Comparison of ENCODE assay signal across 9 cellular contexts in genomic region chr19:13598098-13598497, GRCh38.
DNase-seq lines count a peak whose midpoint lies in the region; ATAC-seq, FAIRE-seq and TF ChIP-seq lines count a peak whose summit lies in the region.
"Had no signal": no experiment of that assay in that cellular context is flagged by ENCODE, and none has a peak within 500 bp of the region (broad histone marks: within the 10 kb centered on the region; RNA-seq: fewer than 3 reads in every experiment).

No MANE protein-coding gene starts in this region.

- H3K56ac ChIP-seq in IMR-90 (ENCODE audit: extremely low read depth, insufficient read depth, low read length) (no peak overlapping the region), mesendoderm (ENCODE audit: low read length) (peak overlapping the region; percentile 15)

- H2BK15ac ChIP-seq in IMR-90 (ENCODE audit: low read depth, low read length) (no peak overlapping the region), mesendoderm (replicated peaks; ENCODE audit: low read depth) (no peak overlapping the region)

- H2BK120ac ChIP-seq in IMR-90 (ENCODE audit: low read depth, low read length): 0 out of 2 replicates have a peak overlapping the region, but pooled peaks have one; percentile 37
- no peak overlapping the region for H2BK120ac ChIP-seq in mesendoderm (ENCODE audit: low read depth, low read length)

- H3K4me1 ChIP-seq in IMR-90 (ENCODE audit: control insufficient read depth, insufficient read depth, low read length): no peaks in the 10 kb centered on the region
- H3K4me1 ChIP-seq in mesendoderm (ENCODE audit: control insufficient read depth, low read depth, low read length): no peaks in the 10 kb centered on the region

- CTCF ChIA-PET in IMR-90 (lab: Yijun Ruan, JAX): interaction anchor here (0.6 to 1.0 kb wide), 4 partner anchors 119 to 124 kb away, joined by 3 to 10 read pairs (median 5); no protein-coding TSS in a partner anchor

- H2AFZ ChIP-seq in IMR-90 (replicated peaks; ENCODE audit: low read length, poor library complexity): no peak overlapping the region

- no peaks in the 10 kb centered on the region for H3K9me1 ChIP-seq in IMR-90 (ENCODE audit: insufficient read depth, low read length)

- H2BK20ac ChIP-seq in IMR-90 (ENCODE audit: low read depth, low read length): no peak overlapping the region

- H3K27ac ChIP-seq in IMR-90 (ENCODE audit: insufficient read depth, low read length) (no peak overlapping the region), SK-N-MC (peak overlapping the region; percentile 14; the same call in 1 of the 2 replicates), mesendoderm (ENCODE audit: low read depth, low read length) (no peak overlapping the region)

- H4K5ac ChIP-seq in IMR-90 (ENCODE audit: low read depth, low read length): no peak overlapping the region
- H4K5ac ChIP-seq in mesendoderm (ENCODE audit: low read length): no peak overlapping the region

- DNase-seq in GM19239 (ENCODE audit: insufficient read length, low spot score) (no peak), IMR-90 (no peak), SK-N-MC (ENCODE audit: low read depth, low spot score) (no peak), mesendoderm (no peak), dermis blood vessel endothelial cell (no peak), NCI-H2081 (lab: John Stamatoyannopoulos, UW) (no peak)
- DNase-seq: GOT3 had no signal

- H3K27me3 ChIP-seq in IMR-90 (ENCODE audit: control insufficient read depth, insufficient read depth, low read length) (no peaks in the 10 kb centered on the region; the same call in 1 of the 2 replicates), mesendoderm (ENCODE audit: insufficient read depth, low read length, poor library complexity) (no peaks in the 10 kb centered on the region)

- dilution Hi-C loops in IMR-90 (cut with HindIII; ENCODE audit: low sequenced_read_pairs, unreplicated experiment): no loop called here

- no peak overlapping the region for H3K4me3 ChIP-seq in IMR-90 (ENCODE audit: insufficient read depth, low read depth, low read length)
- peak overlapping the region; percentile 21; the same call in 1 of the 2 replicates for H3K4me3 ChIP-seq in SK-N-MC
- no peak overlapping the region for H3K4me3 ChIP-seq in mesendoderm (ENCODE audit: low read length)
- H3K4me3 ChIP-seq: GM12878 had no signal

- no peak overlapping the region for H3K23ac ChIP-seq in IMR-90 (ENCODE audit: low read depth, low read length)
- no peak overlapping the region for H3K23ac ChIP-seq in mesendoderm (ENCODE audit: low read length)

- H3K36me3 ChIP-seq in IMR-90 (ENCODE audit: control insufficient read depth, insufficient read depth, low read length) (no peaks in the 10 kb centered on the region), SK-N-MC (ENCODE audit: insufficient read depth, low read length) (no peaks in the 10 kb centered on the region), mesendoderm (ENCODE audit: control insufficient read depth, insufficient read depth, low read length) (no peaks in the 10 kb centered on the region)

- no peak overlapping the region for H3K4ac ChIP-seq in IMR-90 (ENCODE audit: low read depth, low read length)
- no peak overlapping the region for H3K4ac ChIP-seq in mesendoderm (ENCODE audit: low read depth, low read length)

- no peaks in the 10 kb centered on the region for H4K20me1 ChIP-seq in IMR-90 (ENCODE audit: insufficient read depth, low read length)

- H2BK5ac ChIP-seq in IMR-90 (ENCODE audit: low read depth, low read length, poor library complexity, severe bottlenecking) (no peak overlapping the region), mesendoderm (ENCODE audit: low read length) (no peak overlapping the region)

- no peak for TF ChIP-seq POLR2A in IMR-90 (IDR thresholded peaks at IDR 0.05; ENCODE audit: low read depth, low read length)

- POLR2A ChIA-PET in IMR-90 (lab: Charles Lee; ENCODE audit: unreplicated experiment): no interaction called here

- H3K9me3 ChIP-seq in IMR-90 (ENCODE audit: control insufficient read depth, insufficient read depth, low read length): no peaks in the 10 kb centered on the region
- no peaks in the 10 kb centered on the region for H3K9me3 ChIP-seq in SK-N-MC (ENCODE audit: low read depth, low read length)

- H4K8ac ChIP-seq in IMR-90 (ENCODE audit: low read depth in 2 of 2, low read length in 2 of 2) (no peak overlapping the region; a peak in 1 of 4 replicates), mesendoderm (ENCODE audit: low read depth, low read length) (no peak overlapping the region)

- peak; percentile 35 for FAIRE-seq in GM19239 (lab: Jason Lieb, UNC)

- H2AK9ac ChIP-seq in IMR-90 (replicated peaks; ENCODE audit: low read depth, low read length, poor library complexity): no peak overlapping the region

- H3K18ac ChIP-seq in IMR-90 (ENCODE audit: low read depth, low read length) (no peak overlapping the region), mesendoderm (ENCODE audit: low read length) (no peak overlapping the region)

- no peak for ATAC-seq in IMR-90 (ENCODE audit: low read depth)
- no peak for ATAC-seq in GM19023 (IDR thresholded peaks at IDR 0.05; ENCODE audit: unreplicated experiment)

- BruUV-seq in IMR-90 (replicated peaks; lab: Mats Ljungman, UMichigan): no TSS peak

- no peak for TF ChIP-seq RAD21 in IMR-90 (IDR thresholded peaks at IDR 0.05; ENCODE audit: low read length)

- H4K91ac ChIP-seq in IMR-90 (ENCODE audit: insufficient read depth, low read depth, low read length): no peak overlapping the region

- in situ Hi-C loops in IMR-90 (cut with MboI; ENCODE audit: low sequenced_read_pairs): loop anchor here (10.0 kb wide), 2 partner anchors 267 to 623 kb away; no protein-coding TSS in a partner anchor

- intact Hi-C loops in IMR-90 (cut with micrococcal nuclease): no loop called here

- H3K79me2 ChIP-seq in mesendoderm (ENCODE audit: control insufficient read depth, insufficient read depth, low read length): no peaks in the 10 kb centered on the region

- no peak for TF ChIP-seq CTCF in IMR-90 (conservative IDR thresholded peaks at IDR 0.05; ENCODE audit: low read depth, low read length)

- H3K79me1 ChIP-seq in IMR-90 (ENCODE audit: low read depth in 1 of 2, low read length in 2 of 2) (no peaks in the 10 kb centered on the region), mesendoderm (ENCODE audit: low read length) (no peaks in the 10 kb centered on the region)

- H3K4me2 ChIP-seq in IMR-90 (ENCODE audit: low read depth, low read length) (no peak overlapping the region), mesendoderm (ENCODE audit: low read length) (no peak overlapping the region)

- no peak overlapping the region for H3K14ac ChIP-seq in IMR-90 (replicated peaks; ENCODE audit: low read depth, low read length)

- H3K9ac ChIP-seq in IMR-90 (ENCODE audit: low read depth, low read length): no peak overlapping the region
- no peak overlapping the region for H3K9ac ChIP-seq in SK-N-MC (ENCODE audit: insufficient read length)
- H3K9ac ChIP-seq in mesendoderm (ENCODE audit: low read length): no peak overlapping the region

- no peak overlapping the region for H2AK5ac ChIP-seq in IMR-90 (ENCODE audit: low read depth, low read length)
- H2AK5ac ChIP-seq in mesendoderm (ENCODE audit: low read length): no peak overlapping the region

TF ChIP-seq in IMR-90, 13 proteins besides CTCF, POLR2A, EP300 and RAD21:
- no peak for TF ChIP-seq RCOR1 (IDR thresholded peaks at IDR 0.05; ENCODE audit: insufficient replicate concordance, low read length)
- TF ChIP-seq CEBPB (IDR thresholded peaks at IDR 0.05; ENCODE audit: low read depth, low read length): no peak
- no peak for TF ChIP-seq CHD1 (IDR thresholded peaks at IDR 0.05; ENCODE audit: low read depth, low read length)
- no peak for TF ChIP-seq MAZ (IDR thresholded peaks at IDR 0.05; ENCODE audit: borderline replicate concordance, low read depth, low read length)
TF ChIP-seq in IMR-90: peak in this region for 0.
